Comparison of ENCODE assay signal across 37 cellular contexts in genomic region chr19:16688084-16688483, GRCh38. TPM values are rescaled to one million over a fixed set of nuclear protein-coding genes. Genes with fewer than 3 reads are reported as not detected.
"Had no signal": no experiment of that assay in that cellular context is flagged by ENCODE, and none has a peak within 500 bp of the region (broad histone marks: within the 10 kb centered on the region; RNA-seq: fewer than 3 reads in every experiment).

No MANE protein-coding gene starts in this region.

- H3K36me3 ChIP-seq: MG63 had no signal

- H3K4me3 ChIP-seq: MG63 had no signal

- DNase-seq: Karpas-422, Kasumi-1, MG63, MM.1S, MV-4-11, NCI-H1048, NCI-H1092, NCI-H1092 treated with DMSO at 0.1 percent for 48 hours, NCI-H1105, NCI-H1105 treated with DMSO at 0.1 percent for 48 hours, NCI-H1417 treated with DMSO at 0.1 percent for 48 hours, NCI-H1436, NCI-H1436 treated with DMSO at 0.1 percent for 48 hours, NCI-H146, NCI-H1694, NCI-H1694 treated with DMSO at 0.1 percent for 48 hours, NCI-H187, NCI-H187 treated with DMSO at 0.1 percent for 48 hours, NCI-H1930, NCI-H2029, NCI-H2029 treated with DMSO at 0.1 percent for 48 hours, NCI-H2081, NCI-H2081 treated with DMSO at 0.1 percent for 48 hours, NCI-H2107, NCI-H2171, NCI-H2171 treated with DMSO at 0.1 percent for 48 hours, NCI-H2227 treated with DMSO at 0.1 percent for 48 hours, NCI-H226, NCI-H345, NCI-H446, NCI-H446 treated with DMSO at 0.1 percent for 48 hours, NCI-H510A, NCI-H510A treated with DMSO at 0.1 percent for 48 hours, NCI-H524 had no signal

- H3K27ac ChIP-seq: KMS-11 had no signal

- H3K9ac ChIP-seq: KMS-11 had no signal

- H3K27me3 ChIP-seq: MG63 had no signal

- H3K9me3 ChIP-seq: MG63 had no signal

- H3K4me2 ChIP-seq: KMS-11 had no signal

RNA-seq across cellular contexts. Expression of gene NWD1, which starts 31.6 kb away (rescaled TPM):
- total RNA-seq: LHCN-M2, M059J had no signal
